Comparison of ENCODE assay signal across 1 cellular context in the genomic region with DNA sequence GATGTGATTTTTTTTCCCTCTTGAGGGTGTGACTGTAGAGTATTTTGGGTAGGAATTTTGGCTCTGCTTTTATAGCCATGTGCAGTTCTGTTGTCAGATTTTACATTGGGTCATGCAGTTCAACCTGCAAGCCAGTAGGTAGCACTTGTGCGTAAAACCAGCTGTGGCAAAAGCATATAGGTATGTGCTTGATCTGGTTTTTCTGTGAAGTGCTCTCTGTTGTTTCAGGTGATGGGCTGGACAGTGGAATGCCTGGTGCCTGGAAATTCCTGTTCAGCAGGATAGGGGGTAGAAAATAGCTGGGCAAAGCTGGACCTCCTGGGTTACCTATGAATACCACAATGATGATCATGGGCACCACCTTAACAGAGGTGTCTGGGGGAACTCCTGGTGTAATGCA.
TF ChIP-seq lines count a peak whose summit lies in the region.

No MANE protein-coding gene starts in this region.

TF ChIP-seq in GM12878, 131 proteins besides CTCF, POLR2A, EP300 and RAD21 (continued from another document):
- TF ChIP-seq, protein P1, sequence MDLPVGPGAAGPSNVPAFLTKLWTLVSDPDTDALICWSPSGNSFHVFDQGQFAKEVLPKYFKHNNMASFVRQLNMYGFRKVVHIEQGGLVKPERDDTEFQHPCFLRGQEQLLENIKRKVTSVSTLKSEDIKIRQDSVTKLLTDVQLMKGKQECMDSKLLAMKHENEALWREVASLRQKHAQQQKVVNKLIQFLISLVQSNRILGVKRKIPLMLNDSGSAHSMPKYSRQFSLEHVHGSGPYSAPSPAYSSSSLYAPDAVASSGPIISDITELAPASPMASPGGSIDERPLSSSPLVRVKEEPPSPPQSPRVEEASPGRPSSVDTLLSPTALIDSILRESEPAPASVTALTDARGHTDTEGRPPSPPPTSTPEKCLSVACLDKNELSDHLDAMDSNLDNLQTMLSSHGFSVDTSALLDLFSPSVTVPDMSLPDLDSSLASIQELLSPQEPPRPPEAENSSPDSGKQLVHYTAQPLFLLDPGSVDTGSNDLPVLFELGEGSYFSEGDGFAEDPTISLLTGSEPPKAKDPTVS (IDR thresholded peaks at IDR 0.05; ENCODE audit: low read depth, low read length), result no peak
- TF ChIP-seq ZNF207 (IDR thresholded peaks at IDR 0.05; ENCODE audit: borderline replicate concordance) (no peak), STAT3 (IDR thresholded peaks at IDR 0.05; ENCODE audit: low read depth, low read length) (no peak), ZBED1 (IDR thresholded peaks at IDR 0.05; ENCODE audit: borderline replicate concordance) (no peak), BHLHE40 (IDR thresholded peaks at IDR 0.05; ENCODE audit: borderline replicate concordance in 1 of 2, low read depth in 2 of 2, low read length in 1 of 2) (no peak), NRF1 (conservative IDR thresholded peaks at IDR 0.05; ENCODE audit: low read depth, low read length) (no peak), TCF12 (IDR thresholded peaks at IDR 0.05; ENCODE audit: low read depth, low read length) (no peak), TCF3 (IDR thresholded peaks at IDR 0.05; ENCODE audit: borderline replicate concordance, insufficient read depth, low read depth, low read length) (no peak), BRCA1 (IDR thresholded peaks at IDR 0.05; ENCODE audit: low read depth, low read length) (no peak), ZNF24 (IDR thresholded peaks at IDR 0.05) (no peak), PAX5 (IDR thresholded peaks at IDR 0.05; ENCODE audit: borderline replicate concordance, low read depth, low read length) (no peak), MXI1 (IDR thresholded peaks at IDR 0.05; ENCODE audit: low read depth, low read length) (no peak), ZZZ3 (IDR thresholded peaks at IDR 0.05; ENCODE audit: control insufficient read depth, insufficient read length, low read depth) (no peak)
- TF ChIP-seq, protein P2, sequence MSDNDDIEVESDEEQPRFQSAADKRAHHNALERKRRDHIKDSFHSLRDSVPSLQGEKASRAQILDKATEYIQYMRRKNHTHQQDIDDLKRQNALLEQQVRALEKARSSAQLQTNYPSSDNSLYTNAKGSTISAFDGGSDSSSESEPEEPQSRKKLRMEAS (IDR thresholded peaks at IDR 0.05; ENCODE audit: low read depth, low read length), result no peak
TF ChIP-seq in GM12878: peak in this region for 0.
